ENCODE assay signal across 20 cellular contexts in the genomic region with DNA sequence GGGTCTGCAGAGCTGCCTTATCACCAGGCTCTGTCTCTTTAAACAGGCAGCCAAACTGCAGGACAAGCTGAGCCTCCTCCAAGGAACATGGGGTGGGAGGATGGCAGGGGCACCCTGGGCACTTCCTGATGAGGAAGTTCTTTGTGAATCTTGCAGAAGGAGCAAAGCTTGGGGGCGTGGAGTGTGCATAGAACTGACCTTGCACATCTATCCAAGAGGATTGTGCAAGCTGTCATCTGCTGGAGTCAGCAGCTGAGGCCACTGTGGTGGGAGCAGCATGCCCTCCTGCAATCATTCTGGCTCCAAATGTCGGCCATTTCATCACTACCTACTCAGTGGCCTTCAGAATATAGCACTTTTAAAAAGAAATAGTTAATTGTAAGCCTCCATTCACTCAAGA.
"Had no signal": no experiment of that assay in that cellular context is flagged by ENCODE, and none has a peak within 500 bp of the region (broad histone marks: within the 10 kb centered on the region; RNA-seq: fewer than 3 reads in every experiment).

No MANE protein-coding gene starts in this region.

- H3K4me3 ChIP-seq: esophagus muscularis mucosa, pancreas, psoas muscle, right lobe of liver, tibial artery had no signal

- H3K9me3 ChIP-seq: esophagus muscularis mucosa, pancreas, psoas muscle, right lobe of liver had no signal

- H3K36me3 ChIP-seq: esophagus muscularis mucosa, pancreas, right lobe of liver, tibial artery had no signal

- H3K4me1 ChIP-seq: esophagus muscularis mucosa, pancreas, psoas muscle, right lobe of liver, tibial artery had no signal

- ATAC-seq: activated T-cell treated with anti-CD3 and anti-CD28 coated beads, Interleukin-2, amount 50 U/mL, for 4 hours; psoas muscle; stimulated activated naive CD8-positive, alpha-beta T cell treated with anti-CD3 and anti-CD28 coated beads, Interleukin-15, Interleukin-2, amounts not matched to agents 100 U/mL and 50 U/mL, for 24 hours; T-helper 17 cell had no signal

- H3K27ac ChIP-seq: esophagus muscularis mucosa, pancreas, psoas muscle, right lobe of liver, tibial artery had no signal

- FAIRE-seq: astrocyte, endothelial cell of umbilical vein, kidney, pancreas had no signal

- DNase-seq: activated CD4-positive, alpha-beta T cell treated with anti-CD3 and anti-CD28 coated beads for 4 hours; activated CD4-positive, alpha-beta T cell treated with anti-CD3 and anti-CD28 coated beads, Interleukin-2, amount 50 U/mL, for 48 hours; activated CD4-positive, CD25-positive, alpha-beta regulatory T cell; activated CD8-positive, alpha-beta memory T cell treated with anti-CD3 and anti-CD28 coated beads, Interleukin-2, amount 50 U/mL, for 48 hours; activated naive CD4-positive, alpha-beta T cell; activated T-cell treated with anti-CD3 and anti-CD28 coated beads, Interleukin-2, amount 50 U/mL, for 4 hours; central memory CD4-positive, alpha-beta T cell; dermis blood vessel endothelial cell; effector CD8-positive, alpha-beta T cell; kidney; pancreas; psoas muscle; right lobe of liver; stimulated activated CD4-positive, alpha-beta T cell treated with anti-CD3 and anti-CD28 coated beads, Interleukin-4, amount 100 ng/mL, for 1 hour; stimulated activated naive CD8-positive, alpha-beta T cell treated with anti-CD3 and anti-CD28 coated beads, Interleukin-15, Interleukin-2, amounts not matched to agents 100 U/mL and 50 U/mL, for 24 hours; T-helper 17 cell had no signal

- H3K27me3 ChIP-seq: pancreas, right lobe of liver, tibial artery had no signal
